Comparison of ENCODE assay signal across 8 cellular contexts in genomic region chr3:186109897-186110803, GRCh38. TPM values are rescaled to one million over a fixed set of nuclear protein-coding genes. Genes with fewer than 3 reads are reported as not detected.
DNase-seq lines count a peak whose midpoint lies in the region; ATAC-seq and TF ChIP-seq lines count a peak whose summit lies in the region.

No MANE protein-coding gene starts in this region.

- CTCF ChIA-PET in BJ (lab: Yijun Ruan, JAX) (interaction anchor here (0.8 to 1.7 kb wide), 3 partner anchors 11 to 149 kb away, joined by 3 to 4 read pairs (median 3); no protein-coding TSS in a partner anchor), HEK293 (lab: Yijun Ruan, JAX) (interaction anchor here (0.6 kb wide), 2 partner anchors 20 to 93 kb away, joined by 3 to 6 read pairs; no protein-coding TSS in a partner anchor)

- H3K4me1 Mint-ChIP-seq in activated naive CD8-positive, alpha-beta T cell (ENCODE audit: low read depth): peaks cover 33% of the 10 kb centered on the region

- H3K36me3 ChIP-seq in BJ (ENCODE audit: control insufficient read depth, insufficient read depth, low read length) (0 out of 2 replicates have a peak, but pooled peaks cover 1% of the 10 kb centered on the region), HEK293 (ENCODE audit: control insufficient read depth in 2 of 2, insufficient read depth in 1 of 2, low read length in 2 of 2) (no peaks in the 10 kb centered on the region), gastrocnemius medialis (no peaks in the 10 kb centered on the region)

- H3K27me3 ChIP-seq in BJ (ENCODE audit: control insufficient read depth, insufficient read depth, low read length): peaks cover 9% of the 10 kb centered on the region
- H3K27me3 ChIP-seq in right cardiac atrium (ENCODE audit: control insufficient read depth, insufficient read depth): no peaks in the 10 kb centered on the region
- peaks cover 0 to 6% (median 3%) of the 10 kb centered on the region in 3 donors for H3K27me3 ChIP-seq in gastrocnemius medialis

- H3K4me1 ChIP-seq in HEK293 (ENCODE audit: control insufficient read depth, insufficient read depth, low read length): peaks cover 7% of the 10 kb centered on the region; the same call in 1 of the 2 replicates
- H3K4me1 ChIP-seq in right cardiac atrium (ENCODE audit: control insufficient read depth, insufficient read depth, low read length): peaks cover 6% of the 10 kb centered on the region
- peaks cover 15 to 21% of the 10 kb centered on the region in 2 donors for H3K4me1 ChIP-seq in gastrocnemius medialis

- H3K4me3 ChIP-seq in BJ (ENCODE audit: low read depth, low read length): peak overlapping the region; percentile 44
- H3K4me3 ChIP-seq in HEK293 (ENCODE audit: low read depth, low read length): peak overlapping the region; percentile 63
- peak overlapping the region; percentile 76 for H3K4me3 ChIP-seq in right cardiac atrium (ENCODE audit: low read length)
- H3K4me3 ChIP-seq in gastrocnemius medialis: peak overlapping the region; percentile 57 to 87 (median 70)

- in situ Hi-C loops in gastrocnemius medialis (cut with MboI; ENCODE audit: low sequenced_read_pairs in 4 of 4): loop anchor here in 2 of 4 donors (10.0 to 25.0 kb wide), 3 partner anchors 115 to 455 kb away; partner anchors contain the start of genes TBCCD1 (in 2 of the 2) and DNAJB11 (in 1 of the 2)

- no peak overlapping the region for H3K27ac Mint-ChIP-seq in activated naive CD8-positive, alpha-beta T cell

- POLR2A ChIA-PET in BJ (lab: Charles Lee) (no interaction called here), HEK293 (lab: Yijun Ruan, JAX) (interaction anchor here (1.5 kb wide), 1 partner anchor 149 kb away, joined by 3 read pairs; no protein-coding TSS in a partner anchor)

- peak overlapping the region; percentile 98 for H3K4me3 Mint-ChIP-seq in activated naive CD8-positive, alpha-beta T cell

- DNase-seq in BJ (ENCODE audit: low read depth) (no peak), right cardiac atrium (peak; percentile 30 to 74 (median 71)), gastrocnemius medialis (peak in 1 of 2 donors; percentile 43), NK-92 (lab: John Stamatoyannopoulos, UW; ENCODE audit: unreplicated experiment) (no peak)
- DNase-seq in activated CD4-positive, CD25-positive, alpha-beta regulatory T cell treated with anti-CD3 and anti-CD28 coated beads, Interleukin-2, amount 50 U/mL, for 72 hours: no peak

- TF ChIP-seq POLR2A in gastrocnemius medialis (IDR thresholded peaks at IDR 0.05): no peak

- no peak for TF ChIP-seq CTCF in BJ (IDR thresholded peaks at IDR 0.05; ENCODE audit: insufficient read depth, low read depth, low read length)
- no peak for TF ChIP-seq CTCF in HEK293 (tag by site-specific recombination; IDR thresholded peaks at IDR 0.05)
- no peak for TF ChIP-seq CTCF in gastrocnemius medialis (IDR thresholded peaks at IDR 0.05 in 4 of 5, conservative IDR thresholded peaks at IDR 0.05 in 1 of 5)

- WGBS in right cardiac atrium: 4% methylated on average over 35 of the region's 35 CpGs

- no peaks in the 10 kb centered on the region for H3K36me3 Mint-ChIP-seq in activated naive CD8-positive, alpha-beta T cell

- no peaks in the 10 kb centered on the region for H3K9me3 Mint-ChIP-seq in activated naive CD8-positive, alpha-beta T cell (ENCODE audit: low read depth)

- peaks cover 56% of the 10 kb centered on the region for H3K27me3 Mint-ChIP-seq in activated naive CD8-positive, alpha-beta T cell

- intact Hi-C loops in right cardiac atrium (cut with DNase I): loop anchor here in 1 of 4 donors (10.0 kb wide), 1 partner anchor 115 kb away; no protein-coding TSS in a partner anchor
- intact Hi-C loops in gastrocnemius medialis (cut with DNase I; ENCODE audit: low total_unique reads): loop anchor here (2.0 to 10.0 kb wide), 5 partner anchors 111 to 675 kb away; partner anchors contain the start of genes DNAJB11, EIF4A2 and TRA2B

- ATAC-seq in right cardiac atrium: no peak
- ATAC-seq in gastrocnemius medialis: peak; percentile 1 to 20
- ATAC-seq in HG03045 (IDR thresholded peaks at IDR 0.05; ENCODE audit: unreplicated experiment): no peak

- H3K27ac ChIP-seq in HEK293 (ENCODE audit: extremely low read depth, low read depth, low read length) (no peak overlapping the region), right cardiac atrium (ENCODE audit: low read length) (peak overlapping the region; percentile 86), gastrocnemius medialis (peak overlapping the region; percentile 79 to 89 (median 82))

- H3K9me3 ChIP-seq in HEK293 (ENCODE audit: control insufficient read depth, insufficient read depth, low read depth, low read length) (no peaks in the 10 kb centered on the region), right cardiac atrium (ENCODE audit: control insufficient read depth, low read length) (no peaks in the 10 kb centered on the region), gastrocnemius medialis (no peaks in the 10 kb centered on the region)

TF ChIP-seq in HEK293, 187 proteins besides CTCF, POLR2A, EP300 and RAD21 (continues in another document):
- TF ChIP-seq GFI1B (tag by site-specific recombination; IDR thresholded peaks at IDR 0.05): no peak
- TF ChIP-seq ZFHX2 (tag by site-specific recombination; conservative IDR thresholded peaks at IDR 0.05): 0 out of 2 replicates have a peak, but pooled peaks have one; percentile 8
- TF ChIP-seq SP7 (tag by site-specific recombination; IDR thresholded peaks at IDR 0.05): peak; percentile 34; the same call in 1 of the 2 replicates
- TF ChIP-seq GLIS1 (tag by site-specific recombination; IDR thresholded peaks at IDR 0.05): peak; percentile 76
- TF ChIP-seq ZNF449 (tag by site-specific recombination; IDR thresholded peaks at IDR 0.05): no peak
- TF ChIP-seq ZNF558 (tag by site-specific recombination; IDR thresholded peaks at IDR 0.05): no peak
- TF ChIP-seq KLF9 (tag by site-specific recombination; IDR thresholded peaks at IDR 0.05; ENCODE audit: low read depth): peak; percentile 32
- TF ChIP-seq ZBTB48 (tag by site-specific recombination; IDR thresholded peaks at IDR 0.05): peak; percentile 44; the same call in 1 of the 2 replicates
- no peak for TF ChIP-seq SCRT2 (tag by site-specific recombination; IDR thresholded peaks at IDR 0.05)
- no peak for TF ChIP-seq ZNF658 (tag by site-specific recombination; IDR thresholded peaks at IDR 0.05)
- TF ChIP-seq PRDM10 (tag by site-specific recombination; IDR thresholded peaks at IDR 0.05): peak; percentile 96
- no peak for TF ChIP-seq ZNF174 (tag by site-specific recombination; IDR thresholded peaks at IDR 0.05)
- TF ChIP-seq TCF7L2 (IDR thresholded peaks at IDR 0.05; ENCODE audit: borderline replicate concordance, low read depth, low read length): no peak
- TF ChIP-seq ZBTB20 (tag by site-specific recombination; IDR thresholded peaks at IDR 0.05): peak; percentile 43; the same call in 1 of the 2 replicates
- TF ChIP-seq YY1 (tag by site-specific recombination; IDR thresholded peaks at IDR 0.05): no peak
- TF ChIP-seq ZBTB6 (tag by site-specific recombination; IDR thresholded peaks at IDR 0.05): peak; percentile 90

RNA-seq across cellular contexts. Expression of gene ETV5, which starts 1.3 kb away (rescaled TPM):
- polyA plus RNA-seq in BJ (2011; rRNA removed) (24.1 and 27.7 TPM in 2 replicates), right cardiac atrium (1.7 TPM)
- polyA minus RNA-seq in BJ (2011; rRNA and poly(A)+ RNA removed): 37.3 and 60.4 TPM in 2 replicates
- total RNA-seq in right cardiac atrium (10 to 100 TPM in 1 of 4 donors, 1 to 10 TPM in 3; 6.1 to 35.1 (median 7.3) TPM), gastrocnemius medialis (10 to 100 TPM; 19.0 to 31.6 (median 21.3) TPM)

Comparison
In these comparisons a context has a peak if more than half of its experiments do, and no peak if none do; other contexts are left out.
1. DNase-seq: peak in right cardiac atrium (3 of 3); none in BJ (single experiment), activated CD4-positive, CD25-positive, alpha-beta regulatory T cell treated with anti-CD3 and anti-CD28 coated beads, Interleukin-2, amount 50 U/mL, for 72 hours (single experiment) and NK-92 (single experiment).
2. ATAC-seq: peak in gastrocnemius medialis (2 of 2); none in right cardiac atrium (0 of 2) and HG03045 (single experiment).
3. Peak in every context shown above with its lines, with median percentiles within 50 percentile points of each other: H3K4me3 ChIP-seq.